ENCODE assay signal across 23 cellular contexts in the genomic region with DNA sequence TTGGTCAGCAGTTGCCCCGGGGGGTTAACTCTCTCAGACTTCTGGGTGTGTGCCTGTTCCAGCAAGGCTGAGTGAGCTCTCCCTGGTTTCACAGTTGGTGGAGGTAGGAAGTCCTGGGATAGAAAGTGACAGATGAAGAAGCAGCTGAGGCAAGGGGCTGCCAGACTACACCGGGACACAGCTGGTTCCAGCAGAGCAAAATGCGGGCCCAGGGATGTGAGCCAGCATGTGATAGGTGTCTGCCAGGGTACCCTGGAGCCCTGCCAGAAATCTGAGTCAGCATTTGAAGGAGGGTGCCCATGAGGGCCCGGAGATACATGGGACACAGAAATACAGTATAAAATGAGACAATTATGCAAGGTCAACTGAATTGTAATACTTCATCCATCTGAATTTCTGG.
DNase-seq lines count a peak whose midpoint lies in the region; ATAC-seq, FAIRE-seq and TF ChIP-seq lines count a peak whose summit lies in the region.
"Had no signal": no experiment of that assay in that cellular context is flagged by ENCODE, and none has a peak within 500 bp of the region (broad histone marks: within the 10 kb centered on the region; RNA-seq: fewer than 3 reads in every experiment).

No MANE protein-coding gene starts in this region.

- no peak overlapping the region for H3K4me3 Mint-ChIP-seq in activated CD8-positive, alpha-beta memory T cell treated with anti-CD3 and anti-CD28 coated beads, Interleukin-2, amount 10 ng/mL, durations not matched to agents 7 days and 5 days
- no peak overlapping the region for H3K4me3 Mint-ChIP-seq in central memory CD8-positive, alpha-beta T cell
- no peak overlapping the region for H3K4me3 Mint-ChIP-seq in stimulated activated memory B cell treated with anti-CD40 and anti-IgM and Interleukin-4, amounts not matched to agents 10 μg/mL and 1 μg/mL and 100 μg/mL, for 72 hours
- H3K4me3 Mint-ChIP-seq: activated naive CD8-positive, alpha-beta T cell; activated T-helper 17 cell treated with anti-CD3 and anti-CD28 coated beads, Interleukin-2, amount 50 U/mL, for 72 hours; B cell; naive thymus-derived CD4-positive, alpha-beta T cell had no signal

- ATAC-seq in activated CD8-positive, alpha-beta memory T cell treated with anti-CD3 and anti-CD28 coated beads, Interleukin-2, amount 10 ng/mL, durations not matched to agents 7 days and 5 days, result no peak
- ATAC-seq in central memory CD8-positive, alpha-beta T cell (replicated peaks; ENCODE audit: extremely low read depth, poor library complexity, severe bottlenecking), result no peak
- ATAC-seq in stimulated activated memory B cell treated with anti-CD40 and anti-IgM and Interleukin-4, amounts not matched to agents 10 μg/mL and 1 μg/mL and 100 μg/mL, for 72 hours, result peak; percentile 10
- ATAC-seq in GM21447 (IDR thresholded peaks at IDR 0.05; ENCODE audit: unreplicated experiment), result no peak
- ATAC-seq: activated T-helper 17 cell treated with anti-CD3 and anti-CD28 coated beads, Interleukin-2, amount 50 U/mL, for 72 hours; HCT116; naive thymus-derived CD4-positive, alpha-beta T cell had no signal

- no peak overlapping the region for H3K27ac Mint-ChIP-seq in activated CD8-positive, alpha-beta memory T cell treated with anti-CD3 and anti-CD28 coated beads, Interleukin-2, amount 10 ng/mL, durations not matched to agents 7 days and 5 days
- H3K27ac Mint-ChIP-seq in central memory CD8-positive, alpha-beta T cell (ENCODE audit: low read depth), result peak overlapping the region; percentile 29
- no peak overlapping the region for H3K27ac Mint-ChIP-seq in stimulated activated memory B cell treated with anti-CD40 and anti-IgM and Interleukin-4, amounts not matched to agents 10 μg/mL and 1 μg/mL and 100 μg/mL, for 72 hours
- H3K27ac Mint-ChIP-seq: activated naive CD8-positive, alpha-beta T cell; activated T-helper 17 cell treated with anti-CD3 and anti-CD28 coated beads, Interleukin-2, amount 50 U/mL, for 72 hours; B cell; naive thymus-derived CD4-positive, alpha-beta T cell had no signal

- no peak for TF ChIP-seq POLR2A in GM12892 (IDR thresholded peaks at IDR 0.05; ENCODE audit: low read depth, low read length)

- peaks cover 6% of the 10 kb centered on the region for H3K27me3 Mint-ChIP-seq in activated CD8-positive, alpha-beta memory T cell treated with anti-CD3 and anti-CD28 coated beads, Interleukin-2, amount 10 ng/mL, durations not matched to agents 7 days and 5 days
- peaks cover 25% of the 10 kb centered on the region for H3K27me3 Mint-ChIP-seq in central memory CD8-positive, alpha-beta T cell
- peaks cover 10% of the 10 kb centered on the region for H3K27me3 Mint-ChIP-seq in stimulated activated memory B cell treated with anti-CD40 and anti-IgM and Interleukin-4, amounts not matched to agents 10 μg/mL and 1 μg/mL and 100 μg/mL, for 72 hours
- H3K27me3 Mint-ChIP-seq: activated naive CD8-positive, alpha-beta T cell had no signal

- CTCF ChIA-PET in activated CD8-positive, alpha-beta memory T cell treated with anti-CD3 and anti-CD28 coated beads, Interleukin-2, amount 10 ng/mL, durations not matched to agents 7 days and 5 days (lab: Charles Lee), result no interaction called here

- peaks cover 7% of the 10 kb centered on the region for H3K9me3 Mint-ChIP-seq in activated CD8-positive, alpha-beta memory T cell treated with anti-CD3 and anti-CD28 coated beads, Interleukin-2, amount 10 ng/mL, durations not matched to agents 7 days and 5 days (ENCODE audit: low read depth)
- H3K9me3 Mint-ChIP-seq in central memory CD8-positive, alpha-beta T cell, result no peaks in the 10 kb centered on the region
- H3K9me3 Mint-ChIP-seq in stimulated activated memory B cell treated with anti-CD40 and anti-IgM and Interleukin-4, amounts not matched to agents 10 μg/mL and 1 μg/mL and 100 μg/mL, for 72 hours, result no peaks in the 10 kb centered on the region
- H3K9me3 Mint-ChIP-seq: activated T-helper 17 cell treated with anti-CD3 and anti-CD28 coated beads, Interleukin-2, amount 50 U/mL, for 72 hours; naive thymus-derived CD4-positive, alpha-beta T cell had no signal

- H3K36me3 Mint-ChIP-seq in activated CD8-positive, alpha-beta memory T cell treated with anti-CD3 and anti-CD28 coated beads, Interleukin-2, amount 10 ng/mL, durations not matched to agents 7 days and 5 days, result no peaks in the 10 kb centered on the region
- peaks cover 10% of the 10 kb centered on the region for H3K36me3 Mint-ChIP-seq in central memory CD8-positive, alpha-beta T cell (ENCODE audit: insufficient read depth)
- H3K36me3 Mint-ChIP-seq in stimulated activated memory B cell treated with anti-CD40 and anti-IgM and Interleukin-4, amounts not matched to agents 10 μg/mL and 1 μg/mL and 100 μg/mL, for 72 hours, result no peaks in the 10 kb centered on the region
- H3K36me3 Mint-ChIP-seq: activated naive CD8-positive, alpha-beta T cell had no signal

- DNase-seq in activated CD8-positive, alpha-beta memory T cell treated with anti-CD3 and anti-CD28 coated beads, Interleukin-2, amount 10 ng/mL, durations not matched to agents 7 days and 5 days, result peak; percentile 37
- DNase-seq in activated CD8-positive, alpha-beta memory T cell treated with anti-CD3 and anti-CD28 coated beads for 24 hours, result no peak
- DNase-seq in central memory CD8-positive, alpha-beta T cell (ENCODE audit: low spot score in 2 of 2), result no peak
- DNase-seq in kidney tubule cell (ENCODE audit: low spot score) (peak; percentile 52), NCI-H524 treated with DMSO at 0.1 percent for 48 hours (lab: John Stamatoyannopoulos, UW) (no peak), GM12892 (ENCODE audit: insufficient read length) (no peak)
- DNase-seq: activated CD4-positive, alpha-beta T cell treated with anti-CD3 and anti-CD28 coated beads for 1 hour; Calu3; EL; hippocampal formation; mesenchymal stem cell; naive thymus-derived CD4-positive, alpha-beta T cell; NCI-H1417 treated with DMSO at 0.1 percent for 48 hours; NCI-H510A treated with DMSO at 0.1 percent for 48 hours; stimulated activated CD4-positive, alpha-beta T cell treated with anti-CD3 and anti-CD28 coated beads, Interleukin-4, amount 100 ng/mL, for 4 hours; uterus had no signal

- FAIRE-seq in GM12892 (lab: Jason Lieb, UNC), result no peak
- FAIRE-seq: islet of Langerhans had no signal

- no peaks in the 10 kb centered on the region for H3K4me1 Mint-ChIP-seq in activated CD8-positive, alpha-beta memory T cell treated with anti-CD3 and anti-CD28 coated beads, Interleukin-2, amount 10 ng/mL, durations not matched to agents 7 days and 5 days
- H3K4me1 Mint-ChIP-seq in central memory CD8-positive, alpha-beta T cell, result no peaks in the 10 kb centered on the region
- H3K4me1 Mint-ChIP-seq in stimulated activated memory B cell treated with anti-CD40 and anti-IgM and Interleukin-4, amounts not matched to agents 10 μg/mL and 1 μg/mL and 100 μg/mL, for 72 hours, result no peaks in the 10 kb centered on the region
- H3K4me1 Mint-ChIP-seq: activated T-helper 17 cell treated with anti-CD3 and anti-CD28 coated beads, Interleukin-2, amount 50 U/mL, for 72 hours; B cell had no signal

Comparison
In these comparisons a context has a peak if more than half of its experiments do, and no peak if none do; other contexts are left out.
1. DNase-seq: peak in activated CD8-positive, alpha-beta memory T cell treated with anti-CD3 and anti-CD28 coated beads, Interleukin-2, amount 10 ng/mL, durations not matched to agents 7 days and 5 days (single experiment) and kidney tubule cell (single experiment); none in activated CD8-positive, alpha-beta memory T cell treated with anti-CD3 and anti-CD28 coated beads for 24 hours (single experiment), central memory CD8-positive, alpha-beta T cell (0 of 2), NCI-H524 treated with DMSO at 0.1 percent for 48 hours (single experiment) and GM12892 (single experiment).